In the genomic region with DNA sequence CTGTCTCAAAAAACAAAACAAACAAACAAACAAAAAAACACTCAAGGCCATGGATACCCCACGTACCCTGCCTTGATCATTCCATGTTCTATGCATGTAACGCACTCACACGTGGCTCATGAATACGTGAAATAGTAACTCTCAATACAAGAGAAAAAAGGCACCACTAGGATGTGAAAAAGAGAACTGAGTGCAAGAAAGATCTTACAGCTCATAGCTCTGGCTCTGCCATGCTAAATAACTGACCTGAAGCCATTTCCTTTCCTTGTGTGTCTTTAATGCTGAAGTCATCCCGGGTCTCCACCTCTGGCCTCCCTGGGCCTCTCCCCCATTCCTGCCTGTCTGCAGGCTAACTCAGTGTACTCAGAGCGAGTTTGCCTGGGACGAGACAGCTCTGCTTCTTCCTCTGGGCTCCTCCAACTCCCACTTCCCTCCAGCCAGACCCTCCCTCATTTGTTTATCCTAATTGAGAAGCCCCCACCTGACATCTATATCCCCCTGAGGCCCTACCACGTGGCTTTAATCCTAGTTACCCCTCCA, we compare ENCODE assay signal across 15 cellular contexts.
A peak's percentile ranks its signal among the peaks of the same experiment; 100 is the strongest.
DNase-seq lines count a peak whose midpoint lies in the region; ATAC-seq and TF ChIP-seq lines count a peak whose summit lies in the region.
"Had no signal": no experiment of that assay in that cellular context is flagged by ENCODE, and none has a peak within 500 bp of the region (broad histone marks: within the 10 kb centered on the region; RNA-seq: fewer than 3 reads in every experiment).

No MANE protein-coding gene starts in this region.

- peak; percentile 36 for TF ChIP-seq POLR2A in GM18951 (IDR thresholded peaks at IDR 0.05; ENCODE audit: extremely low read depth, insufficient read depth, insufficient read length)
- no peak for TF ChIP-seq POLR2A in spleen (IDR thresholded peaks at IDR 0.05)

- peaks cover 9% of the 10 kb centered on the region for H3K27me3 Mint-ChIP-seq in glutamatergic neuron (ENCODE audit: unreplicated experiment)
- peaks cover 28 to 41% of the 10 kb centered on the region in 2 donors for H3K27me3 Mint-ChIP-seq in natural killer cell treated with Interleukin-12 subunit alpha and Interleukin-12 subunit beta and Interleukin-15 and Interleukin-18, amount 100 ng/mL, for 72 hours

- WGBS in spleen, 5 donors, result 58 to 72% (median 67%) methylated on average over 8 of the region's 8 CpGs

- H3K4me1 ChIP-seq in spleen, result peaks cover 0 to 61% (median 36%) of the 10 kb centered on the region in 6 donors

- H3K27me3 ChIP-seq in spleen (replicated peaks in 1 of 7), result peaks cover 0 to 9% (median 0%) of the 10 kb centered on the region in 7 donors

- H3K9me3 ChIP-seq in spleen, result no peaks in the 10 kb centered on the region

- peaks cover 0 to 24% (median 1%) of the 10 kb centered on the region in 6 donors for H3K36me3 ChIP-seq in spleen

- TF ChIP-seq CTCF in VCaP (conservative IDR thresholded peaks at IDR 0.05) (no peak), glutamatergic neuron (IDR thresholded peaks at IDR 0.05; ENCODE audit: partially characterized antibody, unreplicated experiment) (no peak), spleen (IDR thresholded peaks at IDR 0.05 in 8 of 11, conservative IDR thresholded peaks at IDR 0.05 in 3 of 11) (no peak)

- intact Hi-C loops in spleen (cut with DNase I; ENCODE audit: low total_unique reads), result no loop called here

- DNase-seq in glutamatergic neuron, result no peak
- no peak for DNase-seq in spleen
- no peak for DNase-seq in EL
- no peak for DNase-seq in NCI-H1417 (lab: John Stamatoyannopoulos, UW)
- DNase-seq in natural killer cell treated with Interleukin-12 subunit alpha and Interleukin-12 subunit beta and Interleukin-15 and Interleukin-18, amount 100 ng/mL, for 72 hours (ENCODE audit: low spot score), result no peak
- DNase-seq: activated effector memory CD4-positive, alpha-beta T cell treated with Interleukin-2 at 50 U/mL for 16 hours; aorta; DMS79 treated with DMSO at 0.1 percent for 48 hours; NCI-H146; NCI-H446; PC-3; right cardiac atrium; stimulated activated CD4-positive, alpha-beta T cell treated with anti-CD3 and anti-CD28 coated beads, Interleukin-4, amount 100 ng/mL, for 4 hours had no signal

- peak overlapping the region; percentile 96; the same call in 1 of the 2 replicates for H3K27ac ChIP-seq in VCaP
- H3K27ac ChIP-seq in spleen, result peak overlapping the region in 4 of 8 donors; percentile 63 to 78 (median 74)

- H3K27ac Mint-ChIP-seq in glutamatergic neuron (ENCODE audit: unreplicated experiment), result peak overlapping the region; percentile 84
- H3K27ac Mint-ChIP-seq in natural killer cell treated with Interleukin-12 subunit alpha and Interleukin-12 subunit beta and Interleukin-15 and Interleukin-18, amount 100 ng/mL, for 72 hours, result no peak overlapping the region

- peaks cover 11% of the 10 kb centered on the region for H3K9me3 Mint-ChIP-seq in glutamatergic neuron (ENCODE audit: unreplicated experiment)
- H3K9me3 Mint-ChIP-seq in natural killer cell treated with Interleukin-12 subunit alpha and Interleukin-12 subunit beta and Interleukin-15 and Interleukin-18, amount 100 ng/mL, for 72 hours, result no peaks in the 10 kb centered on the region

- peaks cover 49% of the 10 kb centered on the region for H3K4me1 Mint-ChIP-seq in glutamatergic neuron (ENCODE audit: low read depth, unreplicated experiment)
- H3K4me1 Mint-ChIP-seq in natural killer cell treated with Interleukin-12 subunit alpha and Interleukin-12 subunit beta and Interleukin-15 and Interleukin-18, amount 100 ng/mL, for 72 hours (ENCODE audit: low read depth in 2 of 2), result peaks cover 5 to 7% of the 10 kb centered on the region in 2 donors

- H3K4me3 ChIP-seq in spleen, result peak overlapping the region in 6 of 8 donors; percentile 4 to 70 (median 11)

- peaks cover 3% of the 10 kb centered on the region for H3K36me3 Mint-ChIP-seq in glutamatergic neuron (ENCODE audit: unreplicated experiment)
- H3K36me3 Mint-ChIP-seq in natural killer cell treated with Interleukin-12 subunit alpha and Interleukin-12 subunit beta and Interleukin-15 and Interleukin-18, amount 100 ng/mL, for 72 hours, result no peaks in the 10 kb centered on the region

- peak overlapping the region; percentile 42 for H3K4me3 Mint-ChIP-seq in glutamatergic neuron (ENCODE audit: unreplicated experiment)
- no peak overlapping the region for H3K4me3 Mint-ChIP-seq in natural killer cell treated with Interleukin-12 subunit alpha and Interleukin-12 subunit beta and Interleukin-15 and Interleukin-18, amount 100 ng/mL, for 72 hours

- ATAC-seq in natural killer cell treated with Interleukin-12 subunit alpha and Interleukin-12 subunit beta and Interleukin-15 and Interleukin-18, amount 100 ng/mL, for 72 hours, result no peak
- ATAC-seq: PC-3, right cardiac atrium had no signal

- in situ Hi-C loops in GM18951 (cut with MboI; ENCODE audit: low sequenced_read_pairs, unreplicated experiment), result loop anchor here (10.0 kb wide), 1 partner anchor 71 kb away; no protein-coding TSS in a partner anchor
